ENCODE assay signal across 20 cellular contexts in the genomic region with DNA sequence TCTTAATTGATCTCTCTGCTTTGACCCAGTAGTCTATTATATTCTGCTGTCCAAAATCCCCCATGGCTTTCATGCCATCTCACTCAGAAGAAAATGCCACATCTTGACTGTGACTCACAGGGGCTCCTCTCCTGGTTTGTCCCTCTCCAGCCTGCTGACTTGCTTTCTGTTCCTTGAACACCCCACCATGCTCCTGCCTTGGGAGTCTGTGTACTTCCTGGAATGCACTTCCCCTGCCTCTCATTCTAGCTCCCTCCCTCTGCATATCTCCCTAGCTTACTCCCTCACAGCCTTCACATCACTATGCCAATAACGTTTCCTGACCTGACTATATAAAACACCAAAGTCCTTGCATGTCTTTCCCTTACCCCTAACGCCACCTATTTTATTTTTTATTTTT.
DNase-seq lines count a peak whose midpoint lies in the region; ATAC-seq, FAIRE-seq and TF ChIP-seq lines count a peak whose summit lies in the region.
"Had no signal": no experiment of that assay in that cellular context is flagged by ENCODE, and none has a peak within 500 bp of the region (broad histone marks: within the 10 kb centered on the region; RNA-seq: fewer than 3 reads in every experiment).

No MANE protein-coding gene starts in this region.

- POLR2A ChIA-PET in activated CD4-positive, alpha-beta T cell treated with anti-CD3 and anti-CD28 coated beads for 36 hours (lab: Charles Lee), result no interaction called here

- DNase-seq in AG08395 (ENCODE audit: low spot score), result peak; percentile 21
- peak; percentile 14 for DNase-seq in HCEC 1CT
- DNase-seq in astrocyte (ENCODE audit: low read depth), result peak; percentile 20
- DNase-seq in left lobe of liver (ENCODE audit: low spot score), result no peak
- no peak for DNase-seq in sciatic nerve (ENCODE audit: low spot score)
- DNase-seq in activated CD4-positive, alpha-beta T cell treated with anti-CD3 and anti-CD28 coated beads for 36 hours, result no peak
- DNase-seq: activated CD4-positive, alpha-beta T cell treated with anti-CD3 and anti-CD28 coated beads, Interleukin-2, amount 10 ng/mL, durations not matched to agents 7 days and 5 days; activated naive CD8-positive, alpha-beta T cell treated with anti-CD3 and anti-CD28 coated beads, Interleukin-2, amount 50 U/mL, for 24 hours; activated T-cell treated with anti-CD3 and anti-CD28 coated beads, Interleukin-2, amount 50 U/mL, for 24 hours; AML-193; colonic mucosa; lower lobe of right lung; MM.1S; sigmoid colon; stimulated activated CD4-positive, alpha-beta T cell treated with anti-CD3 and anti-CD28 coated beads, Interleukin-4, amount 100 ng/mL, for 4 hours; T-helper 9 cell; thyroid gland had no signal

- no peaks in the 10 kb centered on the region for H3K27me3 Mint-ChIP-seq in astrocyte (ENCODE audit: low read depth, unreplicated experiment)
- H3K27me3 Mint-ChIP-seq in activated CD4-positive, alpha-beta T cell treated with anti-CD3 and anti-CD28 coated beads for 36 hours, result no peaks in the 10 kb centered on the region
- H3K27me3 Mint-ChIP-seq: activated CD4-positive, alpha-beta T cell treated with anti-CD3 and anti-CD28 coated beads, Interleukin-2, amount 10 ng/mL, durations not matched to agents 7 days and 5 days; activated naive CD8-positive, alpha-beta T cell treated with anti-CD3 and anti-CD28 coated beads, Interleukin-2, amount 50 U/mL, for 24 hours; activated T-cell treated with anti-CD3 and anti-CD28 coated beads, Interleukin-2, amount 50 U/mL, for 24 hours had no signal

- no peak overlapping the region for H3K4me2 ChIP-seq in astrocyte (ENCODE audit: low read length)
- H3K4me2 ChIP-seq: neural progenitor cell had no signal

- no peaks in the 10 kb centered on the region for H3K79me2 ChIP-seq in astrocyte (ENCODE audit: insufficient read depth, low read length)

- peaks cover 17% of the 10 kb centered on the region for H3K4me1 ChIP-seq in astrocyte (ENCODE audit: insufficient read depth, low read length)
- H3K4me1 ChIP-seq: colonic mucosa, neural progenitor cell had no signal

- H3K4me3 ChIP-seq in astrocyte (ENCODE audit: insufficient read depth, low read depth, low read length), result no peak overlapping the region
- H3K4me3 ChIP-seq: colonic mucosa, lower lobe of right lung, neural progenitor cell, sigmoid colon, thyroid gland had no signal

- no peaks in the 10 kb centered on the region for H3K36me3 ChIP-seq in astrocyte (ENCODE audit: insufficient read depth, low read length)
- H3K36me3 ChIP-seq: colonic mucosa, lower lobe of right lung, neural progenitor cell, sigmoid colon, thyroid gland had no signal

- no peaks in the 10 kb centered on the region for H3K9me3 Mint-ChIP-seq in astrocyte (ENCODE audit: unreplicated experiment)
- H3K9me3 Mint-ChIP-seq in activated CD4-positive, alpha-beta T cell treated with anti-CD3 and anti-CD28 coated beads for 36 hours (ENCODE audit: low read depth), result no peaks in the 10 kb centered on the region
- H3K9me3 Mint-ChIP-seq: activated CD4-positive, alpha-beta T cell treated with anti-CD3 and anti-CD28 coated beads, Interleukin-2, amount 10 ng/mL, durations not matched to agents 7 days and 5 days; activated naive CD8-positive, alpha-beta T cell treated with anti-CD3 and anti-CD28 coated beads, Interleukin-2, amount 50 U/mL, for 24 hours; activated T-cell treated with anti-CD3 and anti-CD28 coated beads, Interleukin-2, amount 50 U/mL, for 24 hours; neural progenitor cell had no signal

- peaks cover 17% of the 10 kb centered on the region for H3K4me1 Mint-ChIP-seq in astrocyte (ENCODE audit: low read depth, unreplicated experiment)
- H3K4me1 Mint-ChIP-seq in activated CD4-positive, alpha-beta T cell treated with anti-CD3 and anti-CD28 coated beads for 36 hours, result no peaks in the 10 kb centered on the region
- H3K4me1 Mint-ChIP-seq: activated CD4-positive, alpha-beta T cell treated with anti-CD3 and anti-CD28 coated beads, Interleukin-2, amount 10 ng/mL, durations not matched to agents 7 days and 5 days; activated naive CD8-positive, alpha-beta T cell treated with anti-CD3 and anti-CD28 coated beads, Interleukin-2, amount 50 U/mL, for 24 hours; neural progenitor cell had no signal

- TF ChIP-seq CTCF in astrocyte (IDR thresholded peaks at IDR 0.05; ENCODE audit: insufficient read depth, low read depth, low read length), result no peak

- H3K36me3 Mint-ChIP-seq in astrocyte (ENCODE audit: low read depth, unreplicated experiment), result no peaks in the 10 kb centered on the region
- H3K36me3 Mint-ChIP-seq in activated CD4-positive, alpha-beta T cell treated with anti-CD3 and anti-CD28 coated beads for 36 hours (ENCODE audit: low read depth), result no peaks in the 10 kb centered on the region
- H3K36me3 Mint-ChIP-seq: neural progenitor cell had no signal

- peak overlapping the region; percentile 70 for H3K27ac Mint-ChIP-seq in astrocyte (ENCODE audit: unreplicated experiment)
- no peak overlapping the region for H3K27ac Mint-ChIP-seq in activated CD4-positive, alpha-beta T cell treated with anti-CD3 and anti-CD28 coated beads for 36 hours
- H3K27ac Mint-ChIP-seq: activated CD4-positive, alpha-beta T cell treated with anti-CD3 and anti-CD28 coated beads, Interleukin-2, amount 10 ng/mL, durations not matched to agents 7 days and 5 days; activated naive CD8-positive, alpha-beta T cell treated with anti-CD3 and anti-CD28 coated beads, Interleukin-2, amount 50 U/mL, for 24 hours; activated T-cell treated with anti-CD3 and anti-CD28 coated beads, Interleukin-2, amount 50 U/mL, for 24 hours; neural progenitor cell had no signal

- H3K4me3 Mint-ChIP-seq in astrocyte (ENCODE audit: unreplicated experiment), result no peak overlapping the region
- no peak overlapping the region for H3K4me3 Mint-ChIP-seq in activated CD4-positive, alpha-beta T cell treated with anti-CD3 and anti-CD28 coated beads for 36 hours
- H3K4me3 Mint-ChIP-seq: activated CD4-positive, alpha-beta T cell treated with anti-CD3 and anti-CD28 coated beads, Interleukin-2, amount 10 ng/mL, durations not matched to agents 7 days and 5 days; activated naive CD8-positive, alpha-beta T cell treated with anti-CD3 and anti-CD28 coated beads, Interleukin-2, amount 50 U/mL, for 24 hours; activated T-cell treated with anti-CD3 and anti-CD28 coated beads, Interleukin-2, amount 50 U/mL, for 24 hours; neural progenitor cell had no signal

- FAIRE-seq in astrocyte (lab: Jason Lieb, UNC), result no peak

- no peak overlapping the region for H3K27ac ChIP-seq in astrocyte (ENCODE audit: low read depth, low read length)
- H3K27ac ChIP-seq: colonic mucosa, lower lobe of right lung, neural progenitor cell, sigmoid colon had no signal

- peak overlapping the region; percentile 24 for H2AFZ ChIP-seq in astrocyte (ENCODE audit: low read depth, low read length)
- H2AFZ ChIP-seq: neural progenitor cell had no signal

- intact Hi-C loops in sciatic nerve (cut with DNase I), result no loop called here
- intact Hi-C loops in activated CD4-positive, alpha-beta T cell treated with anti-CD3 and anti-CD28 coated beads for 36 hours (cut with DNase I, micrococcal nuclease), result no loop called here

- H4K20me1 ChIP-seq in astrocyte (ENCODE audit: insufficient read depth, low read length), result no peaks in the 10 kb centered on the region

- H3K9me3 ChIP-seq in astrocyte (ENCODE audit: insufficient read depth, low read depth, low read length), result no peaks in the 10 kb centered on the region
- H3K9me3 ChIP-seq: colonic mucosa, lower lobe of right lung, sigmoid colon, thyroid gland had no signal

- H3K9ac ChIP-seq in astrocyte (ENCODE audit: low read length), result no peak overlapping the region
- H3K9ac ChIP-seq: neural progenitor cell had no signal

- H3K27me3 ChIP-seq in astrocyte (ENCODE audit: insufficient read depth, low read length), result no peaks in the 10 kb centered on the region
- H3K27me3 ChIP-seq: colonic mucosa, neural progenitor cell, sigmoid colon, thyroid gland had no signal

- peak; percentile 19 for ATAC-seq in left lobe of liver
- no peak for ATAC-seq in sciatic nerve
- no peak for ATAC-seq in GM19328 (IDR thresholded peaks at IDR 0.05; ENCODE audit: unreplicated experiment)
- ATAC-seq in HG02973 (IDR thresholded peaks at IDR 0.05; ENCODE audit: unreplicated experiment), result no peak
- no peak for ATAC-seq in activated CD4-positive, alpha-beta T cell treated with anti-CD3 and anti-CD28 coated beads for 36 hours
- ATAC-seq: activated naive CD8-positive, alpha-beta T cell treated with anti-CD3 and anti-CD28 coated beads, Interleukin-2, amount 50 U/mL, for 24 hours had no signal

- CTCF ChIA-PET in activated CD4-positive, alpha-beta T cell treated with anti-CD3 and anti-CD28 coated beads for 36 hours (lab: Charles Lee), result no interaction called here

Comparison
In these comparisons a context has a peak if more than half of its experiments do, and no peak if none do; other contexts are left out.
1. DNase-seq: peak in AG08395 (single experiment), HCEC 1CT (single experiment) and astrocyte (single experiment); none in left lobe of liver (single experiment), sciatic nerve (single experiment) and activated CD4-positive, alpha-beta T cell treated with anti-CD3 and anti-CD28 coated beads for 36 hours (single experiment).